In genomic region chr16:29708917-29709600, GRCh38 we compare ENCODE assay signal across 22 cellular contexts. TPM values are rescaled to one million over a fixed set of nuclear protein-coding genes. Genes with fewer than 3 reads are reported as not detected.
DNase-seq lines count a peak whose midpoint lies in the region; ATAC-seq and TF ChIP-seq lines count a peak whose summit lies in the region.
"Had no signal": no experiment of that assay in that cellular context is flagged by ENCODE, and none has a peak within 500 bp of the region (broad histone marks: within the 10 kb centered on the region; RNA-seq: fewer than 3 reads in every experiment).

No MANE protein-coding gene starts in this region.

- H3K9ac ChIP-seq in H9 (ENCODE audit: extremely low read depth, insufficient read length, low read length) (peak overlapping the region; percentile 97), iPS-15b (ENCODE audit: low read depth, low read length) (peak overlapping the region; percentile 90), SK-N-SH (no peak overlapping the region)

- no peak for TF ChIP-seq CTCF in H9 (conservative IDR thresholded peaks at IDR 0.05)
- TF ChIP-seq CTCF in WTC11 (IDR thresholded peaks at IDR 0.05) = no peak
- TF ChIP-seq CTCF in progenitor cell of endocrine pancreas (IDR thresholded peaks at IDR 0.05; ENCODE audit: unreplicated experiment) = no peak
- no peak for TF ChIP-seq CTCF in SK-N-SH (IDR thresholded peaks at IDR 0.05)

- H3K9me3 Mint-ChIP-seq in H9 (no peaks in the 10 kb centered on the region; a peak in 1 of 5 replicates), WTC11 (no peaks in the 10 kb centered on the region), progenitor cell of endocrine pancreas (ENCODE audit: low read depth) (peaks cover 4% of the 10 kb centered on the region)
- H3K9me3 Mint-ChIP-seq in activated T-helper 1 cell treated with anti-CD3 and anti-CD28 coated beads, Interleukin-12 subunit alpha, Interleukin-12 subunit beta, Interleukin-2, Interleukin-4 antibody, amounts not matched to agents 30 ng/mL and 10 ng/mL and 1 ng/mL, durations not matched to agents 14 hours and 24 hours and 36 hours = no peaks in the 10 kb centered on the region
- H3K9me3 Mint-ChIP-seq: activated CD4-positive, alpha-beta T cell treated with anti-CD3 and anti-CD28 coated beads, Interleukin-2, amount 10 ng/mL, durations not matched to agents 7 days and 5 days; HFFc6 had no signal

- H2BK12ac ChIP-seq in H9 (ENCODE audit: insufficient read length, low read depth, low read length) = no peak overlapping the region

- WGBS in H9 (ENCODE audit: extremely low coverage, insufficient read length, low lambda C conversion rate) = no CpG with 5 or more reads among the region's 16 CpGs
- WGBS in SK-N-SH (ENCODE audit: low lambda C conversion rate) = 89% methylated on average over 16 of the region's 16 CpGs

- H3K27ac ChIP-seq in H9 (ENCODE audit: insufficient read length, low read depth, low read length) (peak overlapping the region; percentile 95), SK-N-SH (ENCODE audit: low read depth in 2 of 2, low read length in 1 of 2) (no peak overlapping the region)
- H3K27ac ChIP-seq: esophagus muscularis mucosa had no signal

- H4K20me1 ChIP-seq in H9 (ENCODE audit: control insufficient read depth, insufficient read depth, insufficient read length) (no peaks in the 10 kb centered on the region), SK-N-SH (ENCODE audit: insufficient read depth) (no peaks in the 10 kb centered on the region)

- H3K4me2 ChIP-seq in H9 (ENCODE audit: insufficient read depth, insufficient read length, low read length) (peak overlapping the region; percentile 91), SK-N-SH (no peak overlapping the region)

- H3K14ac ChIP-seq in H9 (ENCODE audit: insufficient read depth, low read length) = peak overlapping the region; percentile 70; the same call in 1 of the 2 replicates

- H3K4ac ChIP-seq in H9 (ENCODE audit: low read depth, low read length) = peak overlapping the region; percentile 79; the same call in 1 of the 2 replicates

- no peak overlapping the region for H4K91ac ChIP-seq in H9 (ENCODE audit: insufficient read length, low read depth, low read length)

- H2BK20ac ChIP-seq in H9 (ENCODE audit: low read depth, low read length, poor library complexity, severe bottlenecking) = no peak overlapping the region

- no peak overlapping the region for H4K8ac ChIP-seq in H9 (replicated peaks; ENCODE audit: insufficient read length, low read depth, low read length)

- H3K18ac ChIP-seq in H9 (ENCODE audit: insufficient read length, low read depth, low read length) = peak overlapping the region; percentile 58

- POLR2A ChIA-PET in WTC11 (lab: Charles Lee) = no interaction called here
- POLR2A ChIA-PET in SK-N-SH (lab: Yijun Ruan, JAX) = interaction anchor here (0.6 kb wide), 1 partner anchor 30 kb away, joined by 3 read pairs; the partner anchor contains the start of gene QPRT

- H3K9me3 ChIP-seq in H9 (ENCODE audit: control insufficient read depth, low read depth, low read length) (no peaks in the 10 kb centered on the region), iPS-15b (ENCODE audit: control insufficient read depth, insufficient read depth, low read length) (no peaks in the 10 kb centered on the region), SK-N-SH (no peaks in the 10 kb centered on the region)
- H3K9me3 ChIP-seq: esophagus muscularis mucosa had no signal

- peaks cover 30 to 31% of the 10 kb centered on the region in 2 experiments for H3K4me1 Mint-ChIP-seq in H9
- H3K4me1 Mint-ChIP-seq in WTC11 = peaks cover 47% of the 10 kb centered on the region
- peaks cover 11% of the 10 kb centered on the region for H3K4me1 Mint-ChIP-seq in progenitor cell of endocrine pancreas (ENCODE audit: low read depth)
- H3K4me1 Mint-ChIP-seq in activated T-helper 1 cell treated with anti-CD3 and anti-CD28 coated beads, Interleukin-12 subunit alpha, Interleukin-12 subunit beta, Interleukin-2, Interleukin-4 antibody, amounts not matched to agents 30 ng/mL and 10 ng/mL and 1 ng/mL, durations not matched to agents 14 hours and 24 hours and 36 hours (ENCODE audit: low read depth) = peaks cover 16% of the 10 kb centered on the region

- no peak overlapping the region for H2BK15ac ChIP-seq in H9 (ENCODE audit: low read depth, low read length)

- peaks cover 11% of the 10 kb centered on the region for H3K23me2 ChIP-seq in H9 (ENCODE audit: insufficient read length, low read depth, low read length, poor library complexity, severe bottlenecking)

- TF ChIP-seq EP300 in SK-N-SH (IDR thresholded peaks at IDR 0.05; ENCODE audit: borderline replicate concordance in 1 of 2, low read depth in 1 of 2, low read length in 1 of 2) = no peak

- peak overlapping the region; percentile 86 for H2BK120ac ChIP-seq in H9 (ENCODE audit: low read depth, low read length, poor library complexity, severe bottlenecking)

- no peak overlapping the region for H2AK5ac ChIP-seq in H9 (ENCODE audit: insufficient read length, low read length)

- H3K9me2 ChIP-seq in SK-N-SH = no peaks in the 10 kb centered on the region

- peaks cover 11% of the 10 kb centered on the region for H3K36me3 ChIP-seq in iPS-15b (ENCODE audit: control insufficient read depth, insufficient read depth, low read length)
- no peaks in the 10 kb centered on the region for H3K36me3 ChIP-seq in SK-N-SH (replicated peaks in 1 of 2; ENCODE audit: control insufficient read depth in 1 of 2, insufficient read depth in 2 of 2, low read length in 1 of 2)
- H3K36me3 ChIP-seq: esophagus muscularis mucosa had no signal

- H4K5ac ChIP-seq in H9 (ENCODE audit: insufficient read length, low read depth, low read length) = no peak overlapping the region

- H2AFZ ChIP-seq in H9 (ENCODE audit: low read length) = no peak overlapping the region
- no peak overlapping the region for H2AFZ ChIP-seq in SK-N-SH (ENCODE audit: low read depth)

- DNase-seq in H9 (peak; percentile 95), WTC11 (ENCODE audit: low spot score) (peak; percentile 74), progenitor cell of endocrine pancreas (ENCODE audit: low spot score, unreplicated experiment) (no peak), cerebellar cortex (ENCODE audit: low spot score) (no peak), SK-N-SH (no peak), NK-92 (lab: John Stamatoyannopoulos, UW; ENCODE audit: unreplicated experiment) (no peak)
- DNase-seq in activated T-helper 1 cell treated with anti-CD3 and anti-CD28 coated beads, Interleukin-12 subunit alpha, Interleukin-12 subunit beta, Interleukin-2, Interleukin-4 antibody, amounts not matched to agents 30 ng/mL and 10 ng/mL and 1 ng/mL, durations not matched to agents 14 hours and 24 hours and 36 hours (ENCODE audit: low spot score) = no peak
- DNase-seq: activated CD4-positive, alpha-beta T cell treated with anti-CD3 and anti-CD28 coated beads, Interleukin-2, amount 10 ng/mL, durations not matched to agents 7 days and 5 days; activated gamma-delta T cell treated with Interleukin-2 at 50 U/mL for 16 hours; amniotic stem cell; caudate nucleus; CD4-positive, alpha-beta memory T cell; HFFc6; NCI-H1930; NCI-H345; SW 1271 had no signal

- H2BK5ac ChIP-seq in H9 (ENCODE audit: insufficient read length, low read length) = no peak overlapping the region

- peak; percentile 92 for ATAC-seq in WTC11

- H3T11ph ChIP-seq in H9 (ENCODE audit: low read length) = peak overlapping the region; percentile 75

- peak overlapping the region; percentile 88 to 91 for H3K4me3 Mint-ChIP-seq in H9
- peak overlapping the region; percentile 95 for H3K4me3 Mint-ChIP-seq in WTC11
- peak overlapping the region; percentile 80 for H3K4me3 Mint-ChIP-seq in progenitor cell of endocrine pancreas (ENCODE audit: low read depth)
- no peak overlapping the region for H3K4me3 Mint-ChIP-seq in activated T-helper 1 cell treated with anti-CD3 and anti-CD28 coated beads, Interleukin-12 subunit alpha, Interleukin-12 subunit beta, Interleukin-2, Interleukin-4 antibody, amounts not matched to agents 30 ng/mL and 10 ng/mL and 1 ng/mL, durations not matched to agents 14 hours and 24 hours and 36 hours
- H3K4me3 Mint-ChIP-seq: activated CD4-positive, alpha-beta T cell treated with anti-CD3 and anti-CD28 coated beads, Interleukin-2, amount 10 ng/mL, durations not matched to agents 7 days and 5 days; CD4-positive, alpha-beta memory T cell had no signal

- peak overlapping the region; percentile 94 for H3K4me3 ChIP-seq in iPS-15b (ENCODE audit: low read depth, low read length)
- H3K4me3 ChIP-seq in SK-N-SH (ENCODE audit: low read depth in 2 of 2, low read length in 1 of 2) = no peak overlapping the region
- H3K4me3 ChIP-seq: esophagus muscularis mucosa had no signal

- H3K4me1 ChIP-seq in H9 (ENCODE audit: insufficient read depth, low read length) = peaks cover 2% of the 10 kb centered on the region; the same call in 1 of the 2 replicates
- peaks cover 12% of the 10 kb centered on the region for H3K4me1 ChIP-seq in iPS-15b (ENCODE audit: control insufficient read depth, insufficient read depth, low read length)
- peaks cover 0 to 2% of the 10 kb centered on the region in 2 experiments; a peak in 1 of 4 replicates for H3K4me1 ChIP-seq in SK-N-SH (ENCODE audit: control insufficient read depth in 1 of 2, insufficient read depth in 2 of 2, low read depth in 1 of 2, low read length in 1 of 2)

- H3K56ac ChIP-seq in H9 (ENCODE audit: insufficient read length, low read depth, low read length) = no peak overlapping the region

- CTCF ChIA-PET in WTC11 (lab: Charles Lee) = interaction anchor here (1.1 to 1.7 kb wide), 2 partner anchors 9 to 13 kb away, joined by 3 to 17 read pairs; no protein-coding TSS in a partner anchor
- CTCF ChIA-PET in SK-N-SH (lab: Yijun Ruan, JAX) = interaction anchor here (0.9 to 1.9 kb wide), 3 partner anchors 9 to 18 kb away, joined by 3 to 13 read pairs (median 3); no protein-coding TSS in a partner anchor

- no peak for TF ChIP-seq RAD21 in SK-N-SH (IDR thresholded peaks at IDR 0.05; ENCODE audit: low read length)

- H3K79me1 ChIP-seq in H9 (ENCODE audit: insufficient read depth, low read depth, low read length, poor library complexity, severe bottlenecking) = no peaks in the 10 kb centered on the region

- H3K36me3 Mint-ChIP-seq in H9 (ENCODE audit: insufficient read depth in 1 of 3, low read depth in 3 of 3) (peaks cover 26 to 34% (median 28%) of the 10 kb centered on the region in 3 experiments; a peak in 6 of 7 replicates), WTC11 (peaks cover 35% of the 10 kb centered on the region), progenitor cell of endocrine pancreas (ENCODE audit: insufficient read depth) (peaks cover 3% of the 10 kb centered on the region)
- H3K36me3 Mint-ChIP-seq in activated T-helper 1 cell treated with anti-CD3 and anti-CD28 coated beads, Interleukin-12 subunit alpha, Interleukin-12 subunit beta, Interleukin-2, Interleukin-4 antibody, amounts not matched to agents 30 ng/mL and 10 ng/mL and 1 ng/mL, durations not matched to agents 14 hours and 24 hours and 36 hours (ENCODE audit: low read depth) = no peaks in the 10 kb centered on the region
- H3K36me3 Mint-ChIP-seq: CD4-positive, alpha-beta memory T cell had no signal

- H3K23ac ChIP-seq in H9 (ENCODE audit: insufficient read length, low read depth, low read length) = no peak overlapping the region

- intact Hi-C loops in activated T-helper 1 cell treated with anti-CD3 and anti-CD28 coated beads, Interleukin-12 subunit alpha, Interleukin-12 subunit beta, Interleukin-2, Interleukin-4 antibody, amounts not matched to agents 30 ng/mL and 10 ng/mL and 1 ng/mL, durations not matched to agents 14 hours and 24 hours and 36 hours (cut with micrococcal nuclease) = no loop called here

- H3K27me3 Mint-ChIP-seq in H9 (ENCODE audit: low read depth) (no peaks in the 10 kb centered on the region), WTC11 (ENCODE audit: low read depth) (no peaks in the 10 kb centered on the region), progenitor cell of endocrine pancreas (no peaks in the 10 kb centered on the region)
- H3K27me3 Mint-ChIP-seq in activated T-helper 1 cell treated with anti-CD3 and anti-CD28 coated beads, Interleukin-12 subunit alpha, Interleukin-12 subunit beta, Interleukin-2, Interleukin-4 antibody, amounts not matched to agents 30 ng/mL and 10 ng/mL and 1 ng/mL, durations not matched to agents 14 hours and 24 hours and 36 hours (ENCODE audit: insufficient read depth) = peaks cover 6% of the 10 kb centered on the region
- H3K27me3 Mint-ChIP-seq: CD4-positive, alpha-beta memory T cell had no signal

- H3K79me2 ChIP-seq in H9 (ENCODE audit: insufficient read depth, low read length) = peaks cover 14% of the 10 kb centered on the region; the same call in 1 of the 2 replicates
- no peaks in the 10 kb centered on the region for H3K79me2 ChIP-seq in SK-N-SH (ENCODE audit: insufficient read depth)

- peak overlapping the region; percentile 97 to 98 (median 97) for H3K27ac Mint-ChIP-seq in H9
- peak overlapping the region; percentile 98 for H3K27ac Mint-ChIP-seq in WTC11
- peak overlapping the region; percentile 96 for H3K27ac Mint-ChIP-seq in progenitor cell of endocrine pancreas
- no peak overlapping the region for H3K27ac Mint-ChIP-seq in activated T-helper 1 cell treated with anti-CD3 and anti-CD28 coated beads, Interleukin-12 subunit alpha, Interleukin-12 subunit beta, Interleukin-2, Interleukin-4 antibody, amounts not matched to agents 30 ng/mL and 10 ng/mL and 1 ng/mL, durations not matched to agents 14 hours and 24 hours and 36 hours
- H3K27ac Mint-ChIP-seq: activated CD4-positive, alpha-beta T cell treated with anti-CD3 and anti-CD28 coated beads, Interleukin-2, amount 10 ng/mL, durations not matched to agents 7 days and 5 days; HFFc6 had no signal

- peaks cover 3% of the 10 kb centered on the region for H3F3A ChIP-seq in SK-N-SH (replicated peaks; ENCODE audit: insufficient read depth)

- H3K27me3 ChIP-seq in H9 (ENCODE audit: insufficient read depth, low read length) = no peaks in the 10 kb centered on the region
- H3K27me3 ChIP-seq in iPS-15b (ENCODE audit: control insufficient read depth, insufficient read depth, low read length) = no peaks in the 10 kb centered on the region
- no peaks in the 10 kb centered on the region for H3K27me3 ChIP-seq in SK-N-SH (ENCODE audit: insufficient read depth)
- H3K27me3 ChIP-seq: esophagus muscularis mucosa had no signal

RNA-seq across cellular contexts. Expression of gene QPRT, which starts 30.1 kb away (rescaled TPM):
- total RNA-seq in H9 (2021) (107 TPM in 2 replicates), WTC11 (2021) (138 to 187 TPM (median 182 TPM) in 3 replicates), progenitor cell of endocrine pancreas (106 and 115 TPM in 2 replicates)
- polyA plus RNA-seq in SK-N-SH (2012; rRNA removed) = 12.5 and 12.6 TPM in 2 replicates
- 8.3 and 10.6 TPM in 2 replicates for polyA plus RNA-seq in SK-N-SH (2012; cell fraction: cytosol; rRNA removed)
- 10.8 and 11.3 TPM in 2 replicates for polyA plus RNA-seq in SK-N-SH (2012; cell fraction: nucleus; rRNA removed)
- 6.3 and 6.5 TPM in 2 replicates for total RNA-seq in activated T-helper 1 cell treated with anti-CD3 and anti-CD28 coated beads, Interleukin-12 subunit alpha, Interleukin-12 subunit beta, Interleukin-2, Interleukin-4 antibody, amounts not matched to agents 30 ng/mL and 10 ng/mL and 1 ng/mL, durations not matched to agents 14 hours and 24 hours and 36 hours

RNA-seq across cellular contexts. Expression of gene C16orf54, which starts 36.7 kb away (rescaled TPM):
- not detected in 2 replicates for total RNA-seq in H9 (2021)
- 0.09 to 0.14 TPM (median 0.11 TPM) in 3 replicates for total RNA-seq in WTC11 (2021)
- total RNA-seq in progenitor cell of endocrine pancreas = 0.17 and 0.38 TPM in 2 replicates
- not detected in 2 replicates for polyA plus RNA-seq in SK-N-SH (2012; rRNA removed)
- polyA plus RNA-seq in SK-N-SH (2012; cell fraction: cytosol; rRNA removed) = not detected in 2 replicates
- not detected in 2 replicates for polyA plus RNA-seq in SK-N-SH (2012; cell fraction: nucleus; rRNA removed)
- 21.3 and 24.6 TPM in 2 replicates for total RNA-seq in activated T-helper 1 cell treated with anti-CD3 and anti-CD28 coated beads, Interleukin-12 subunit alpha, Interleukin-12 subunit beta, Interleukin-2, Interleukin-4 antibody, amounts not matched to agents 30 ng/mL and 10 ng/mL and 1 ng/mL, durations not matched to agents 14 hours and 24 hours and 36 hours
- total RNA-seq: HFFc6, kidney epithelial cell, renal cortical epithelial cell had no signal
- polyA plus RNA-seq: AG04450, neural cell had no signal

RNA-seq across cellular contexts. Expression of gene SPN, which starts 46.0 kb away (rescaled TPM):
- total RNA-seq in H9 (2021) (0.77 and 1.1 TPM in 2 replicates), WTC11 (2021) (2.3 to 2.4 TPM (median 2.3 TPM) in 3 replicates), progenitor cell of endocrine pancreas (0.19 and 0.20 TPM in 2 replicates)
- 0.10 and 0.13 TPM in 2 replicates for polyA plus RNA-seq in SK-N-SH (2012; rRNA removed)
- polyA plus RNA-seq in SK-N-SH (2012; cell fraction: cytosol; rRNA removed) = 0.03 and 0.05 TPM in 2 replicates
- 0.06 TPM in 2 replicates for polyA plus RNA-seq in SK-N-SH (2012; cell fraction: nucleus; rRNA removed)
- total RNA-seq in activated T-helper 1 cell treated with anti-CD3 and anti-CD28 coated beads, Interleukin-12 subunit alpha, Interleukin-12 subunit beta, Interleukin-2, Interleukin-4 antibody, amounts not matched to agents 30 ng/mL and 10 ng/mL and 1 ng/mL, durations not matched to agents 14 hours and 24 hours and 36 hours = 191 and 196 TPM in 2 replicates

Comparison
In these comparisons a context has a peak if more than half of its experiments do, and no peak if none do; other contexts are left out.
1. DNase-seq: peak in H9 (single experiment) and WTC11 (single experiment); none in progenitor cell of endocrine pancreas (single experiment), cerebellar cortex (single experiment), SK-N-SH (single experiment), activated T-helper 1 cell treated with anti-CD3 and anti-CD28 coated beads, Interleukin-12 subunit alpha, Interleukin-12 subunit beta, Interleukin-2, Interleukin-4 antibody, amounts not matched to agents 30 ng/mL and 10 ng/mL and 1 ng/mL, durations not matched to agents 14 hours and 24 hours and 36 hours (single experiment) and NK-92 (single experiment).
2. RNA of gene QPRT, which starts 30.1 kb away (total RNA-seq): 138 to 187 TPM in WTC11, 107 TPM in H9 and 106 to 115 TPM in progenitor cell of endocrine pancreas; 6.3 to 6.5 TPM in activated T-helper 1 cell treated with anti-CD3 and anti-CD28 coated beads, Interleukin-12 subunit alpha, Interleukin-12 subunit beta, Interleukin-2, Interleukin-4 antibody, amounts not matched to agents 30 ng/mL and 10 ng/mL and 1 ng/mL, durations not matched to agents 14 hours and 24 hours and 36 hours; every median in the first group is over 10 times any median in the second.
3. RNA of gene C16orf54, which starts 36.7 kb away (total RNA-seq): 21.3 to 24.6 TPM in activated T-helper 1 cell treated with anti-CD3 and anti-CD28 coated beads, Interleukin-12 subunit alpha, Interleukin-12 subunit beta, Interleukin-2, Interleukin-4 antibody, amounts not matched to agents 30 ng/mL and 10 ng/mL and 1 ng/mL, durations not matched to agents 14 hours and 24 hours and 36 hours; 0.17 to 0.38 TPM in progenitor cell of endocrine pancreas, 0.09 to 0.14 TPM in WTC11 and not detected in H9; every median in the first group is over 10 times any median in the second.
4. RNA of gene SPN, which starts 46.0 kb away (total RNA-seq): 191 to 196 TPM in activated T-helper 1 cell treated with anti-CD3 and anti-CD28 coated beads, Interleukin-12 subunit alpha, Interleukin-12 subunit beta, Interleukin-2, Interleukin-4 antibody, amounts not matched to agents 30 ng/mL and 10 ng/mL and 1 ng/mL, durations not matched to agents 14 hours and 24 hours and 36 hours; 2.3 to 2.4 TPM in WTC11, 0.77 to 1.1 TPM in H9 and 0.19 to 0.20 TPM in progenitor cell of endocrine pancreas; every median in the first group is over 10 times any median in the second.